In genomic region chr13:48050550-48050949, GRCh38 we compare ENCODE assay signal across 22 cellular contexts.
"Had no signal": no experiment of that assay in that cellular context is flagged by ENCODE, and none has a peak within 500 bp of the region (broad histone marks: within the 10 kb centered on the region; RNA-seq: fewer than 3 reads in every experiment).

No MANE protein-coding gene starts in this region.

- H3K27me3 ChIP-seq: dorsolateral prefrontal cortex, gastrocnemius medialis, spleen, tibial nerve, upper lobe of left lung had no signal

- H3K4me3 ChIP-seq: dorsolateral prefrontal cortex, gastrocnemius medialis, lower lobe of right lung, psoas muscle, skin epidermis, spleen, thoracic aorta, tibial nerve, upper lobe of left lung had no signal

- H3K4me1 ChIP-seq: gastrocnemius medialis, lower lobe of right lung, psoas muscle, spleen, tibial nerve, upper lobe of left lung had no signal

- H3K4me3 Mint-ChIP-seq: naive thymus-derived CD8-positive, alpha-beta T cell; nephron progenitor cell; stimulated activated naive B cell treated with anti-CD40 and anti-IgM and Interleukin-4, amounts not matched to agents 10 μg/mL and 1 μg/mL and 100 μg/mL, for 72 hours; stimulated activated naive CD8-positive, alpha-beta T cell treated with anti-CD3 and anti-CD28 coated beads, Interleukin-15, Interleukin-2, amounts not matched to agents 100 ng/mL and 50 ng/mL, for 24 hours had no signal

- H3K4me1 Mint-ChIP-seq: nephron progenitor cell had no signal

- H3K36me3 ChIP-seq: thoracic aorta had no signal

- H3K9me3 Mint-ChIP-seq: naive thymus-derived CD8-positive, alpha-beta T cell; nephron progenitor cell; stimulated activated naive B cell treated with anti-CD40 and anti-IgM and Interleukin-4, amounts not matched to agents 10 μg/mL and 1 μg/mL and 100 μg/mL, for 72 hours; stimulated activated naive CD8-positive, alpha-beta T cell treated with anti-CD3 and anti-CD28 coated beads, Interleukin-15, Interleukin-2, amounts not matched to agents 100 ng/mL and 50 ng/mL, for 24 hours had no signal

- H3K27ac Mint-ChIP-seq: nephron progenitor cell; stimulated activated naive B cell treated with anti-CD40 and anti-IgM and Interleukin-4, amounts not matched to agents 10 μg/mL and 1 μg/mL and 100 μg/mL, for 72 hours; stimulated activated naive CD8-positive, alpha-beta T cell treated with anti-CD3 and anti-CD28 coated beads, Interleukin-15, Interleukin-2, amounts not matched to agents 100 ng/mL and 50 ng/mL, for 24 hours had no signal

- H3K9me3 ChIP-seq: gastrocnemius medialis, lower lobe of right lung, psoas muscle, spleen, thoracic aorta, tibial nerve, upper lobe of left lung had no signal

- DNase-seq: cortex of kidney; dorsolateral prefrontal cortex; effector CD4-positive, alpha-beta T cell; foreskin fibroblast; gastrocnemius medialis; head of caudate nucleus; left ventricle myocardium superior; lower lobe of right lung; naive thymus-derived CD8-positive, alpha-beta T cell; nephron progenitor cell; nucleus accumbens; psoas muscle; right cardiac atrium; spleen; stimulated activated CD4-positive, alpha-beta T cell treated with anti-CD3 and anti-CD28 coated beads, Interleukin-4, amount 100 ng/mL, for 4 hours; stimulated activated naive B cell treated with anti-CD40 and anti-IgM and Interleukin-4, amounts not matched to agents 10 μg/mL and 1 μg/mL and 100 μg/mL, for 72 hours; upper lobe of left lung had no signal

- H3K27me3 Mint-ChIP-seq: naive thymus-derived CD8-positive, alpha-beta T cell; stimulated activated naive B cell treated with anti-CD40 and anti-IgM and Interleukin-4, amounts not matched to agents 10 μg/mL and 1 μg/mL and 100 μg/mL, for 72 hours; stimulated activated naive CD8-positive, alpha-beta T cell treated with anti-CD3 and anti-CD28 coated beads, Interleukin-15, Interleukin-2, amounts not matched to agents 100 ng/mL and 50 ng/mL, for 24 hours had no signal

- H3K27ac ChIP-seq: dorsolateral prefrontal cortex, epithelial cell of prostate, gastrocnemius medialis, lower lobe of right lung, psoas muscle, skin epidermis, spleen, thoracic aorta, tibial nerve, upper lobe of left lung had no signal
